1 cellular context compared by ENCODE assay signal in genomic region chr17:82872591-82873520, GRCh38.
TF ChIP-seq lines count a peak whose summit lies in the region.

No MANE protein-coding gene starts in this region.

TF ChIP-seq in HepG2, 621 proteins besides CTCF, POLR2A, EP300 and RAD21 (continued from another document):
- TF ChIP-seq, protein P1, sequence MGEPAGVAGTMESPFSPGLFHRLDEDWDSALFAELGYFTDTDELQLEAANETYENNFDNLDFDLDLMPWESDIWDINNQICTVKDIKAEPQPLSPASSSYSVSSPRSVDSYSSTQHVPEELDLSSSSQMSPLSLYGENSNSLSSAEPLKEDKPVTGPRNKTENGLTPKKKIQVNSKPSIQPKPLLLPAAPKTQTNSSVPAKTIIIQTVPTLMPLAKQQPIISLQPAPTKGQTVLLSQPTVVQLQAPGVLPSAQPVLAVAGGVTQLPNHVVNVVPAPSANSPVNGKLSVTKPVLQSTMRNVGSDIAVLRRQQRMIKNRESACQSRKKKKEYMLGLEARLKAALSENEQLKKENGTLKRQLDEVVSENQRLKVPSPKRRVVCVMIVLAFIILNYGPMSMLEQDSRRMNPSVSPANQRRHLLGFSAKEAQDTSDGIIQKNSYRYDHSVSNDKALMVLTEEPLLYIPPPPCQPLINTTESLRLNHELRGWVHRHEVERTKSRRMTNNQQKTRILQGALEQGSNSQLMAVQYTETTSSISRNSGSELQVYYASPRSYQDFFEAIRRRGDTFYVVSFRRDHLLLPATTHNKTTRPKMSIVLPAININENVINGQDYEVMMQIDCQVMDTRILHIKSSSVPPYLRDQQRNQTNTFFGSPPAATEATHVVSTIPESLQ (CRISPR knock-in tag; conservative IDR thresholded peaks at IDR 0.05), result no peak
- TF ChIP-seq CREBL2 (CRISPR knock-in tag; IDR thresholded peaks at IDR 0.05; ENCODE audit: borderline replicate concordance) (no peak), KLF11 (CRISPR knock-in tag; IDR thresholded peaks at IDR 0.05) (no peak)
